In genomic region chr20:63274381-63275228, GRCh38 we compare ENCODE assay signal across 1 cellular context.
A peak's percentile ranks its signal among the peaks of the same experiment; 100 is the strongest.
TF ChIP-seq lines count a peak whose summit lies in the region.

No MANE protein-coding gene starts in this region.

TF ChIP-seq in K562, 482 proteins besides CTCF, POLR2A, EP300 and RAD21:
- 0 out of 2 replicates have a peak, but pooled peaks have one; percentile 22 for TF ChIP-seq POLR2G (IDR thresholded peaks at IDR 0.05; ENCODE audit: low read depth, low read length)
- TF ChIP-seq CEBPG (CRISPR knock-in tag; IDR thresholded peaks at IDR 0.05) = no peak
- TF ChIP-seq CEBPG (tag; conservative IDR thresholded peaks at IDR 0.05 in 1 of 2, IDR thresholded peaks at IDR 0.05 in 1 of 2) = no peak
- peak; percentile 84 for TF ChIP-seq NFIC (IDR thresholded peaks at IDR 0.05)
- TF ChIP-seq SP2 (IDR thresholded peaks at IDR 0.05; ENCODE audit: extremely low read depth, low read depth, low read length, poor library complexity, severe bottlenecking) = no peak
